Comparison of ENCODE assay signal across 8 cellular contexts in the genomic region with DNA sequence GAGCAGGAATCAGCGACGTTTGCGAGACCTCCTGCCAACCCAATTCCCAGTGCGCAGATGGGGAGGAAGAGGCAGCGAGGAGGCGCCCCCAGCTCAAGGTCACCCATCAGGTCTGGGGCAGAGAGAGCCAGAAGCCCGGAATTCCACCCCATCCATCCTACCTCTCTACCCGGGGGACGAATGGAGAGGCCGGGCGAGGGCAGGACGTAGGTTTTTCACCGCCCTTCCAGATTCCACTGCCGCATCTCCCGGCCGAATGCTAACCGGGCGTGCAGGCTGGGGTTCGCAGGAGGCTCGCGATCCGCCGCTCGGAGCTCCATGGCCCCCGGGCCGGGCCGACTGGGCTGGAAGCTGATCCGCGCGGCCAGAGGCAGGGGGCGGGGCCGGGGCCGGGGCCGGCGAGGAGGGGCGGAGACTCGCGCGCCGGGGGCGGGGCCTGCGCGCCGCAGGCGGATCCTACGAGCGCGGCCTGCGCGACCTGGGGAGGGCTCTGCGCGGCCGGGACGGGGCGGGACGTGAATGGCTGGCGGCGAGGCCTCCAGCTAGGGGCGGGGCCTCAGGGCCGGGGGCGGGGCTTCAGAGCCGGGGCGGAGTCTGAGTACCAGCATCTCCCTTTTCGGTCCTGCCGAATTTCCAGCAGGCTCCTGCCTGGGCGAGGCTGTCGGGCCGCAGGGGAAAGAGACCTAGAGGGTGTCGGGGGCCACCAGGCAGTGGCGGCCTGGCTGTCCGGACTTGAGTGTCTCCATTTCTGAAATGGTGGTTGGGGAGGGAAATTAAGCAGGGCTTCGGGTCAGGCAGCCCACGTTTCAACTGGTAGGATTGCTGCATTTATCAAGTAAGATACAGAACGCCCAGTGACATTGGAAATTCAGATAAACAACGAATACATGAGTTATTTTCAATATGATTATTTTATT. TPM values are rescaled to one million over a fixed set of nuclear protein-coding genes. Genes with fewer than 3 reads are reported as not detected.
DNase-seq lines count a peak whose midpoint lies in the region; ATAC-seq lines count a peak whose summit lies in the region.

A gene with protein sequence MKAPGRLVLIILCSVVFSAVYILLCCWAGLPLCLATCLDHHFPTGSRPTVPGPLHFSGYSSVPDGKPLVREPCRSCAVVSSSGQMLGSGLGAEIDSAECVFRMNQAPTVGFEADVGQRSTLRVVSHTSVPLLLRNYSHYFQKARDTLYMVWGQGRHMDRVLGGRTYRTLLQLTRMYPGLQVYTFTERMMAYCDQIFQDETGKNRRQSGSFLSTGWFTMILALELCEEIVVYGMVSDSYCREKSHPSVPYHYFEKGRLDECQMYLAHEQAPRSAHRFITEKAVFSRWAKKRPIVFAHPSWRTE (minus strand): TSS at position 377 of the 917 bp plus-strand sequence. CDS start 622 bp downstream, outside the sequence.

- CTCF ChIA-PET in activated CD8-positive, alpha-beta memory T cell treated with anti-CD3 and anti-CD28 coated beads for 36 hours (lab: Charles Lee), result interaction anchor here (0.6 to 3.6 kb wide), 10 partner anchors 11 to 182 kb away, joined by 3 to 17 read pairs (median 4); partner anchors contain the start of genes SH2D3C, ST6GALNAC6 and TOR2A

- ATAC-seq in GM19397 (IDR thresholded peaks at IDR 0.05; ENCODE audit: unreplicated experiment) (peak; percentile 76), HG03565 (IDR thresholded peaks at IDR 0.05; ENCODE audit: unreplicated experiment) (peak; percentile 53)

- POLR2A ChIA-PET in activated CD8-positive, alpha-beta memory T cell treated with anti-CD3 and anti-CD28 coated beads for 36 hours (lab: Charles Lee), result interaction anchor here (0.5 to 4.1 kb wide), 16 partner anchors 12 to 466 kb away, joined by 3 to 52 read pairs (median 4); partner anchors contain the start of genes DPM2, LRSAM1, RPL12 and SH2D3C

- DNase-seq in C1 segment of cervical spinal cord (lab: John Stamatoyannopoulos, UW) (peak; percentile 50 to 96 (median 88)), NK-92 (lab: John Stamatoyannopoulos, UW; ENCODE audit: unreplicated experiment) (peak; percentile 71), medulla oblongata (ENCODE audit: extremely low spot score) (peak; percentile 94)
- peak; percentile 96 for DNase-seq in effector CD8-positive, alpha-beta T cell (lab: John Stamatoyannopoulos, UW)
- peak; percentile 87 to 96 (median 91) for DNase-seq in stimulated activated CD4-positive, alpha-beta T cell treated with anti-CD3 and anti-CD28 coated beads, TNF-alpha, amount 100 ng/mL, for 48 hours (ENCODE audit: low read depth in 3 of 3)

RNA-seq across cellular contexts. Expression of the gene that starts here (rescaled TPM):
- total RNA-seq in activated CD8-positive, alpha-beta memory T cell treated with anti-CD3 and anti-CD28 coated beads for 36 hours, result 10 to 100 TPM; 44.1 to 44.2 TPM

Comparison
In these comparisons a context has a peak if more than half of its experiments do, and no peak if none do; other contexts are left out.
1. Peak in every context shown above with its lines: DNase-seq and ATAC-seq.